9 cellular contexts compared by ENCODE assay signal in genomic region chr17:10226930-10227695, GRCh38. TPM values are rescaled to one million over a fixed set of nuclear protein-coding genes. Genes with fewer than 3 reads are reported as not detected.
A peak's percentile ranks its signal among the peaks of the same experiment; 100 is the strongest.
DNase-seq lines count a peak whose midpoint lies in the region; ATAC-seq and TF ChIP-seq lines count a peak whose summit lies in the region.
"Had no signal": no experiment of that assay in that cellular context is flagged by ENCODE, and none has a peak within 500 bp of the region (broad histone marks: within the 10 kb centered on the region; RNA-seq: fewer than 3 reads in every experiment).

No MANE protein-coding gene starts in this region.

- H3K4me2 ChIP-seq in MM.1S (ENCODE audit: low read depth, low read length) = no peak overlapping the region
- H3K4me2 ChIP-seq in neural cell (ENCODE audit: low read length) = no peak overlapping the region

- H3K79me2 ChIP-seq in MM.1S (ENCODE audit: low read length) (no peaks in the 10 kb centered on the region), neural cell (replicated peaks; ENCODE audit: insufficient read depth, low read length) (no peaks in the 10 kb centered on the region)

- WGBS in transverse colon (ENCODE audit: low coverage in 1 of 2), 2 donors = 52 to 60% methylated on average over 1 to 15 of the region's 15 CpGs

- no peak overlapping the region for H3K27ac ChIP-seq in MM.1S (ENCODE audit: low read length)
- no peak overlapping the region for H3K27ac ChIP-seq in neural cell (ENCODE audit: low read length)
- no peak overlapping the region for H3K27ac ChIP-seq in transverse colon

- H3K9me2 ChIP-seq in MM.1S (replicated peaks; ENCODE audit: insufficient read depth, low read length) (no peaks in the 10 kb centered on the region), neural cell (ENCODE audit: insufficient read depth, low read length) (no peaks in the 10 kb centered on the region)

- intact Hi-C loops in transverse colon (cut with DNase I; ENCODE audit: low total_unique reads) = loop anchor here (10.0 kb wide), 1 partner anchor 302 kb away; no protein-coding TSS in a partner anchor

- TF ChIP-seq EP300 in neural cell (conservative IDR thresholded peaks at IDR 0.05; ENCODE audit: poor library complexity, severe bottlenecking) (no peak), transverse colon (IDR thresholded peaks at IDR 0.05; ENCODE audit: low read depth) (no peak)

- no peak for TF ChIP-seq POLR2A in transverse colon (IDR thresholded peaks at IDR 0.05)

- in situ Hi-C loops in transverse colon (cut with MboI; ENCODE audit: low pct_ligation_motif_present in 1 of 4, low pct_unique_long_range_greater_than_20kb in 1 of 4, low sequenced_read_pairs in 3 of 4) = loop anchor here in 1 of 4 donors (5.0 kb wide), 1 partner anchor 260 kb away; no protein-coding TSS in a partner anchor

- no peaks in the 10 kb centered on the region for H3K4me1 ChIP-seq in MM.1S (ENCODE audit: low read length)
- H3K4me1 ChIP-seq in transverse colon = no peaks in the 10 kb centered on the region

- H2AFZ ChIP-seq in MM.1S (ENCODE audit: low read length) (no peak overlapping the region), neural cell (ENCODE audit: low read depth, low read length) (no peak overlapping the region)

- H3K9me3 ChIP-seq in MM.1S (replicated peaks; ENCODE audit: insufficient read depth, low read length) = no peaks in the 10 kb centered on the region
- no peaks in the 10 kb centered on the region for H3K9me3 ChIP-seq in neural cell (ENCODE audit: low read length)
- no peaks in the 10 kb centered on the region for H3K9me3 ChIP-seq in transverse colon

- no peak for TF ChIP-seq RAD21 in neural cell (conservative IDR thresholded peaks at IDR 0.05)

- H4K20me1 ChIP-seq in MM.1S (ENCODE audit: insufficient read depth, low read length) (no peaks in the 10 kb centered on the region), neural cell (ENCODE audit: insufficient read depth) (no peaks in the 10 kb centered on the region)

- H3F3A ChIP-seq in MM.1S (ENCODE audit: insufficient read depth, low read length) = no peaks in the 10 kb centered on the region
- no peaks in the 10 kb centered on the region for H3F3A ChIP-seq in neural cell (ENCODE audit: insufficient read depth, low read length, poor library complexity, severe bottlenecking)

- H3K4me3 ChIP-seq in GM06990 (replicated peaks; ENCODE audit: low read depth, low read length) (no peak overlapping the region), MM.1S (ENCODE audit: low read length) (no peak overlapping the region), epithelial cell of proximal tubule (ENCODE audit: low read depth, low read length) (no peak overlapping the region), neural cell (ENCODE audit: low read length) (no peak overlapping the region), transverse colon (no peak overlapping the region)

- H3K27me3 ChIP-seq in GM06990 (replicated peaks; ENCODE audit: control insufficient read depth, insufficient read depth, low read length) = no peaks in the 10 kb centered on the region
- H3K27me3 ChIP-seq in MM.1S (replicated peaks; ENCODE audit: insufficient read depth, low read length) = no peaks in the 10 kb centered on the region
- H3K27me3 ChIP-seq in neural cell (ENCODE audit: insufficient read depth, low read depth, low read length) = no peaks in the 10 kb centered on the region
- no peaks in the 10 kb centered on the region for H3K27me3 ChIP-seq in transverse colon

- no peak for ATAC-seq in HG03520 (IDR thresholded peaks at IDR 0.05; ENCODE audit: unreplicated experiment)
- no peak for ATAC-seq in GM21528 (IDR thresholded peaks at IDR 0.05; ENCODE audit: low FRiP score, unreplicated experiment)

- DNase-seq in GM06990 (ENCODE audit: extremely low read depth, insufficient read length) (peak; percentile 44), MM.1S (peak; percentile 19), epithelial cell of proximal tubule (ENCODE audit: low read depth) (no peak), transverse colon (peak; percentile 31)
- peak; percentile 13 to 48 (median 30) for DNase-seq in activated CD8-positive, alpha-beta memory T cell treated with anti-CD3 and anti-CD28 coated beads for 48 hours (ENCODE audit: low read depth in 2 of 3, low spot score in 2 of 3)

- TF ChIP-seq CTCF in GM06990 (IDR thresholded peaks at IDR 0.05; ENCODE audit: insufficient read depth, low read length, poor library complexity, severe bottlenecking) (peak; percentile 97), MM.1S (IDR thresholded peaks at IDR 0.05; ENCODE audit: low read length) (peak; percentile 71), epithelial cell of proximal tubule (conservative IDR thresholded peaks at IDR 0.05; ENCODE audit: low read depth, low read length) (peak; percentile 66), neural cell (IDR thresholded peaks at IDR 0.05; ENCODE audit: poor library complexity, severe bottlenecking) (peak; percentile 8), transverse colon (IDR thresholded peaks at IDR 0.05) (peak; percentile 66 to 81 (median 74))

- no peak overlapping the region for H3K9ac ChIP-seq in MM.1S (ENCODE audit: low read length)
- no peak overlapping the region for H3K9ac ChIP-seq in neural cell (ENCODE audit: low read length)

- H3K36me3 ChIP-seq in GM06990 (ENCODE audit: control insufficient read depth, insufficient read depth, low read length) (no peaks in the 10 kb centered on the region), MM.1S (replicated peaks; ENCODE audit: insufficient read depth, low read length) (no peaks in the 10 kb centered on the region), neural cell (ENCODE audit: insufficient read depth, low read length) (no peaks in the 10 kb centered on the region), transverse colon (no peaks in the 10 kb centered on the region)

TF ChIP-seq in neural cell, 6 proteins besides CTCF, POLR2A, EP300 and RAD21:
- TF ChIP-seq MXI1 (conservative IDR thresholded peaks at IDR 0.05; ENCODE audit: poor library complexity, severe bottlenecking) = no peak
- no peak for TF ChIP-seq SMC3 (conservative IDR thresholded peaks at IDR 0.05; ENCODE audit: poor library complexity)
- TF ChIP-seq EZH2 (IDR thresholded peaks at IDR 0.05; ENCODE audit: borderline replicate concordance, insufficient read depth, low read length, poor library complexity, severe bottlenecking) = no peak
- no peak for TF ChIP-seq REST (IDR thresholded peaks at IDR 0.05; ENCODE audit: borderline replicate concordance)
- no peak for TF ChIP-seq TAF1 (IDR thresholded peaks at IDR 0.05; ENCODE audit: low read depth)
- no peak for TF ChIP-seq POLR2AphosphoS5 (IDR thresholded peaks at IDR 0.05)
TF ChIP-seq in neural cell: peak in this region for 0.

RNA-seq across cellular contexts. Expression of gene GAS7, which starts 28.7 kb away (rescaled TPM):
- 0.58 and 2.5 TPM in 2 replicates for total RNA-seq in epithelial cell of proximal tubule
- 23.6 and 30.9 TPM in 2 replicates for polyA plus RNA-seq in neural cell
- polyA minus RNA-seq in neural cell = 79.6 and 85.5 TPM in 2 replicates
- 10 to 100 TPM in 3 of 4 donors, 1 to 10 TPM in 1; 9.2 to 59.1 (median 15.2) TPM for total RNA-seq in transverse colon
- total RNA-seq: T-helper 1 cell treated with Interleukin-12 subunit alpha and Interleukin-12 subunit beta and Interleukin-4 antibody, amounts not matched to agents 30 ng/mL and 1 ng/mL, for 36 hours had no signal

Comparison
In these comparisons a context has a peak if more than half of its experiments do, and no peak if none do; other contexts are left out.
1. CTCF ChIP-seq: peak in every context shown above with its lines; median percentile 97 in GM06990; 74 in transverse colon; 71 in MM.1S; 66 in epithelial cell of proximal tubule; 8 in neural cell.